ENCODE assay signal across 35 cellular contexts in the genomic region with DNA sequence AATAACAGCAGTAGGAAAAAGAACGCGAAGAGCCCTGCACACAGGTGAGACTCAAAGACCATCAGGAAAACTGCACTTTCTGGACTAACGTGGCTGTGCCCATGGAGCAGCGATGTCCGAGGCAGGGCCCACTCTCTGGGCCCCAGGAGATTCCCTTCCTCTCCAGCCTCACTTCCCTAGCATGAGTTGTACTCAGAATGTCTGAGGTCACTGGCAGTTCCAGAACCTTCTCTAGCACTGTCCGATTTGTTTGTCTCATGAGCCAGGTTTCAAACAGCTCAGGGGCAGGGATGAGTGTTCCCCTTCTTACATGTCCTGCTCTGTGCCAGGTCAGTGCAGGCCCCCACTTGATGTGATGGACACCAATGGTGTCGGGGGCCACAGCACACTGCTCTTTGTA.
"Had no signal": no experiment of that assay in that cellular context is flagged by ENCODE, and none has a peak within 500 bp of the region (broad histone marks: within the 10 kb centered on the region; RNA-seq: fewer than 3 reads in every experiment).

No MANE protein-coding gene starts in this region.

- H3K36me3 Mint-ChIP-seq: activated CD4-positive, alpha-beta memory T cell treated with anti-CD3 and anti-CD28 coated beads for 36 hours; activated naive CD4-positive, alpha-beta T cell treated with anti-CD3 and anti-CD28 coated beads, Interleukin-2, amount 50 U/mL, for 72 hours had no signal

- H3K9me3 ChIP-seq: adrenal gland, body of pancreas, Peyer's patch had no signal

- H3K4me3 ChIP-seq: adrenal gland, body of pancreas, breast epithelium, Peyer's patch had no signal

- H3K4me3 Mint-ChIP-seq: activated B cell treated with CpG ODN at 0.5 μM for 24 hours; activated CD4-positive, alpha-beta memory T cell treated with anti-CD3 and anti-CD28 coated beads for 36 hours; activated naive CD4-positive, alpha-beta T cell treated with anti-CD3 and anti-CD28 coated beads for 36 hours; activated T-cell treated with anti-CD3 and anti-CD28 coated beads, Interleukin-2, amount 50 U/mL, for 24 hours; activated T-helper 1 cell treated with anti-CD3 and anti-CD28 coated beads, Interleukin-12 subunit alpha, Interleukin-12 subunit beta, Interleukin-2, Interleukin-4 antibody, amounts not matched to agents 30 ng/mL and 10 ng/mL and 1 ng/mL, durations not matched to agents 14 hours and 24 hours and 36 hours had no signal

- H3K27ac ChIP-seq: adrenal gland, body of pancreas, breast epithelium, KMS-11, Peyer's patch, VCaP had no signal

- H3K9me3 Mint-ChIP-seq: activated B cell treated with CpG ODN at 0.5 μM for 24 hours; activated CD4-positive, alpha-beta memory T cell treated with anti-CD3 and anti-CD28 coated beads for 36 hours; activated naive CD4-positive, alpha-beta T cell treated with anti-CD3 and anti-CD28 coated beads for 36 hours; activated T-cell treated with anti-CD3 and anti-CD28 coated beads, Interleukin-2, amount 50 U/mL, for 24 hours had no signal

- H3K27me3 ChIP-seq: adrenal gland, body of pancreas, Peyer's patch had no signal

- H3K4me1 Mint-ChIP-seq: activated B cell treated with CpG ODN at 0.5 μM for 24 hours had no signal

- ATAC-seq: activated naive CD4-positive, alpha-beta T cell treated with anti-CD3 and anti-CD28 coated beads, Interleukin-2, amount 50 U/mL, for 72 hours; body of pancreas; PC-3 had no signal

- H3K4me1 ChIP-seq: adrenal gland, body of pancreas, breast epithelium, Peyer's patch had no signal

- H3K36me3 ChIP-seq: adrenal gland, breast epithelium, Peyer's patch had no signal

- DNase-seq: activated B cell treated with CpG ODN at 0.5 μM for 24 hours; activated CD4-positive, alpha-beta memory T cell treated with anti-CD3 and anti-CD28 coated beads for 36 hours; activated CD4-positive, alpha-beta T cell treated with anti-CD3 and anti-CD28 coated beads for 4 hours; activated CD4-positive, alpha-beta T cell treated with anti-CD3 and anti-CD28 coated beads, Interleukin-2, amount 50 U/mL, for 1 hour; activated CD4-positive, CD25-positive, alpha-beta regulatory T cell treated with anti-CD3 and anti-CD28 coated beads, Interleukin-2, amount 50 U/mL, for 72 hours; activated CD8-positive, alpha-beta memory T cell treated with anti-CD3 and anti-CD28 coated beads for 24 hours; activated gamma-delta T cell treated with Interleukin-2 at 50 U/mL for 16 hours; activated naive CD4-positive, alpha-beta T cell treated with anti-CD3 and anti-CD28 coated beads for 36 hours; activated T-cell treated with anti-CD3 and anti-CD28 coated beads, Interleukin-2, amount 50 U/mL, for 24 hours; body of pancreas; caudate nucleus; MM.1S; MV-4-11; NCI-H1092; NCI-H1436 treated with DMSO at 0.1 percent for 48 hours; NCI-H1694 treated with DMSO at 0.1 percent for 48 hours; NCI-H2029; NCI-H2171; NCI-H510A; NCI-H526; NCI-H748 treated with DMSO at 0.1 percent for 48 hours; NK-92 treated with Interleukin-12 subunit alpha and Interleukin-12 subunit beta, amount 100 ng/mL, for 24 hours; PC-3; Peyer's patch; RPMI8226; SW 1271; T-helper 1 cell; T-helper 2 cell; T-helper 9 cell had no signal
